1 cellular context compared by ENCODE assay signal in the genomic region with DNA sequence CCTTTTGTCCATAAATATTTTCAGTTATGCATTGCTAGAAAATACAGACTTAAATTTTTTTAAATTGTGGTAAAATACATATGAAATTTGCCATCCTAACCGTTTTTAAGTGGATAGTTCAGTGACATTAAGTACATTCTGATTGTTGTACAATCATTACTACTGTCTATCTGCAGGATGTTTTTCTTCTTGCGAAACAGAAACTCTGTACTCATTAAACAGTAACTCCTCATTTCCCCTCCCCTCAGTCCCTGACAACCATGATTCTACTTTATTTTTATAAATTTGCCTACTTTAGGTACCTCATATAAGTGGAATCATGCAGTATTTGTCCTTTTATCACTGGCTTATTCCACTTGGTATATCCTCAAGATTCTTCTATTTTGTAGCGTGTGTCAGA.
TF ChIP-seq lines count a peak whose summit lies in the region.

No MANE protein-coding gene starts in this region.

TF ChIP-seq in HepG2, 621 proteins besides CTCF, POLR2A, EP300 and RAD21 (continues in another document):
- TF ChIP-seq HMG20A (CRISPR knock-in tag; IDR thresholded peaks at IDR 0.05; ENCODE audit: borderline replicate concordance): no peak
- no peak for TF ChIP-seq ZNF780A (CRISPR knock-in tag; IDR thresholded peaks at IDR 0.05)
- TF ChIP-seq ELF3 (CRISPR knock-in tag; IDR thresholded peaks at IDR 0.05): no peak
- no peak for TF ChIP-seq ADNP (CRISPR knock-in tag; IDR thresholded peaks at IDR 0.05)
- no peak for TF ChIP-seq ETV6 (CRISPR knock-in tag; conservative IDR thresholded peaks at IDR 0.05)
- TF ChIP-seq ZNF263 (CRISPR knock-in tag; IDR thresholded peaks at IDR 0.05): no peak
- no peak for TF ChIP-seq NFKB2 (CRISPR knock-in tag; IDR thresholded peaks at IDR 0.05; ENCODE audit: borderline replicate concordance)
- TF ChIP-seq, protein P1, sequence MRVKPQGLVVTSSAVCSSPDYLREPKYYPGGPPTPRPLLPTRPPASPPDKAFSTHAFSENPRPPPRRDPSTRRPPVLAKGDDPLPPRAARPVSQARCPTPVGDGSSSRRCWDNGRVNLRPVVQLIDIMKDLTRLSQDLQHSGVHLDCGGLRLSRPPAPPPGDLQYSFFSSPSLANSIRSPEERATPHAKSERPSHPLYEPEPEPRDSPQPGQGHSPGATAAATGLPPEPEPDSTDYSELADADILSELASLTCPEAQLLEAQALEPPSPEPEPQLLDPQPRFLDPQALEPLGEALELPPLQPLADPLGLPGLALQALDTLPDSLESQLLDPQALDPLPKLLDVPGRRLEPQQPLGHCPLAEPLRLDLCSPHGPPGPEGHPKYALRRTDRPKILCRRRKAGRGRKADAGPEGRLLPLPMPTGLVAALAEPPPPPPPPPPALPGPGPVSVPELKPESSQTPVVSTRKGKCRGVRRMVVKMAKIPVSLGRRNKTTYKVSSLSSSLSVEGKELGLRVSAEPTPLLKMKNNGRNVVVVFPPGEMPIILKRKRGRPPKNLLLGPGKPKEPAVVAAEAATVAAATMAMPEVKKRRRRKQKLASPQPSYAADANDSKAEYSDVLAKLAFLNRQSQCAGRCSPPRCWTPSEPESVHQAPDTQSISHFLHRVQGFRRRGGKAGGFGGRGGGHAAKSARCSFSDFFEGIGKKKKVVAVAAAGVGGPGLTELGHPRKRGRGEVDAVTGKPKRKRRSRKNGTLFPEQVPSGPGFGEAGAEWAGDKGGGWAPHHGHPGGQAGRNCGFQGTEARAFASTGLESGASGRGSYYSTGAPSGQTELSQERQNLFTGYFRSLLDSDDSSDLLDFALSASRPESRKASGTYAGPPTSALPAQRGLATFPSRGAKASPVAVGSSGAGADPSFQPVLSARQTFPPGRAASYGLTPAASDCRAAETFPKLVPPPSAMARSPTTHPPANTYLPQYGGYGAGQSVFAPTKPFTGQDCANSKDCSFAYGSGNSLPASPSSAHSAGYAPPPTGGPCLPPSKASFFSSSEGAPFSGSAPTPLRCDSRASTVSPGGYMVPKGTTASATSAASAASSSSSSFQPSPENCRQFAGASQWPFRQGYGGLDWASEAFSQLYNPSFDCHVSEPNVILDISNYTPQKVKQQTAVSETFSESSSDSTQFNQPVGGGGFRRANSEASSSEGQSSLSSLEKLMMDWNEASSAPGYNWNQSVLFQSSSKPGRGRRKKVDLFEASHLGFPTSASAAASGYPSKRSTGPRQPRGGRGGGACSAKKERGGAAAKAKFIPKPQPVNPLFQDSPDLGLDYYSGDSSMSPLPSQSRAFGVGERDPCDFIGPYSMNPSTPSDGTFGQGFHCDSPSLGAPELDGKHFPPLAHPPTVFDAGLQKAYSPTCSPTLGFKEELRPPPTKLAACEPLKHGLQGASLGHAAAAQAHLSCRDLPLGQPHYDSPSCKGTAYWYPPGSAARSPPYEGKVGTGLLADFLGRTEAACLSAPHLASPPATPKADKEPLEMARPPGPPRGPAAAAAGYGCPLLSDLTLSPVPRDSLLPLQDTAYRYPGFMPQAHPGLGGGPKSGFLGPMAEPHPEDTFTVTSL (CRISPR knock-in tag; IDR thresholded peaks at IDR 0.05; ENCODE audit: borderline replicate concordance): peak; percentile 23; the same call in 1 of the 2 replicates
- TF ChIP-seq CEBPB (IDR thresholded peaks at IDR 0.05; ENCODE audit: borderline replicate concordance, low read depth, low read length): peak; percentile 84
- TF ChIP-seq ZNF318 (CRISPR knock-in tag; IDR thresholded peaks at IDR 0.05): no peak
- TF ChIP-seq ZBTB34 (CRISPR knock-in tag; IDR thresholded peaks at IDR 0.05): no peak
- TF ChIP-seq CHD4 (IDR thresholded peaks at IDR 0.05; ENCODE audit: borderline replicate concordance, low read length): no peak
- peak; percentile 83 for TF ChIP-seq CEBPG (CRISPR knock-in tag; IDR thresholded peaks at IDR 0.05)
- no peak for TF ChIP-seq POGZ (CRISPR knock-in tag; IDR thresholded peaks at IDR 0.05)
- TF ChIP-seq UBTF (CRISPR knock-in tag; IDR thresholded peaks at IDR 0.05): no peak
- no peak for TF ChIP-seq ZMAT3 (CRISPR knock-in tag; conservative IDR thresholded peaks at IDR 0.05)
- TF ChIP-seq ZBTB3 (CRISPR knock-in tag; IDR thresholded peaks at IDR 0.05; ENCODE audit: borderline replicate concordance, low read depth): no peak
- TF ChIP-seq GABPA (IDR thresholded peaks at IDR 0.05; ENCODE audit: low read depth, low read length): no peak
- no peak for TF ChIP-seq GABPA (CRISPR knock-in tag; IDR thresholded peaks at IDR 0.05; ENCODE audit: low read depth)
- TF ChIP-seq HDAC2 (CRISPR knock-in tag; IDR thresholded peaks at IDR 0.05): no peak
- TF ChIP-seq, protein P2, sequence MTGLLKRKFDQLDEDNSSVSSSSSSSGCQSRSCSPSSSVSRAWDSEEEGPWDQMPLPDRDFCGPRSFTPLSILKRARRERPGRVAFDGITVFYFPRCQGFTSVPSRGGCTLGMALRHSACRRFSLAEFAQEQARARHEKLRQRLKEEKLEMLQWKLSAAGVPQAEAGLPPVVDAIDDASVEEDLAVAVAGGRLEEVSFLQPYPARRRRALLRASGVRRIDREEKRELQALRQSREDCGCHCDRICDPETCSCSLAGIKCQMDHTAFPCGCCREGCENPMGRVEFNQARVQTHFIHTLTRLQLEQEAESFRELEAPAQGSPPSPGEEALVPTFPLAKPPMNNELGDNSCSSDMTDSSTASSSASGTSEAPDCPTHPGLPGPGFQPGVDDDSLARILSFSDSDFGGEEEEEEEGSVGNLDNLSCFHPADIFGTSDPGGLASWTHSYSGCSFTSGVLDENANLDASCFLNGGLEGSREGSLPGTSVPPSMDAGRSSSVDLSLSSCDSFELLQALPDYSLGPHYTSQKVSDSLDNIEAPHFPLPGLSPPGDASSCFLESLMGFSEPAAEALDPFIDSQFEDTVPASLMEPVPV (CRISPR knock-in tag; IDR thresholded peaks at IDR 0.05): no peak
- TF ChIP-seq FOXO1 (CRISPR knock-in tag; IDR thresholded peaks at IDR 0.05): no peak
- no peak for TF ChIP-seq SNAPC2 (CRISPR knock-in tag; IDR thresholded peaks at IDR 0.05)
- TF ChIP-seq CENPX (CRISPR knock-in tag; IDR thresholded peaks at IDR 0.05): no peak
- no peak for TF ChIP-seq CCAR2 (optimal IDR thresholded peaks at IDR 0.05; ENCODE audit: low read depth, low read length)
- TF ChIP-seq MZF1 (CRISPR knock-in tag; IDR thresholded peaks at IDR 0.05; ENCODE audit: borderline replicate concordance): no peak
- TF ChIP-seq FOXP1 (IDR thresholded peaks at IDR 0.05): no peak
- peak; percentile 27; the same call in 1 of the 2 replicates for TF ChIP-seq FOXP1 (CRISPR knock-in tag; IDR thresholded peaks at IDR 0.05)
- TF ChIP-seq ZNF710 (CRISPR knock-in tag; IDR thresholded peaks at IDR 0.05; ENCODE audit: borderline replicate concordance): no peak
- no peak for TF ChIP-seq XBP1 (CRISPR knock-in tag; IDR thresholded peaks at IDR 0.05)
- TF ChIP-seq SNAI1 (CRISPR knock-in tag; IDR thresholded peaks at IDR 0.05; ENCODE audit: borderline replicate concordance): no peak
- TF ChIP-seq DPF2 (CRISPR knock-in tag; IDR thresholded peaks at IDR 0.05; ENCODE audit: borderline replicate concordance, low read depth): no peak
- TF ChIP-seq ZC3H4 (CRISPR knock-in tag; IDR thresholded peaks at IDR 0.05; ENCODE audit: borderline replicate concordance): no peak
- no peak for TF ChIP-seq NR0B2 (CRISPR knock-in tag; IDR thresholded peaks at IDR 0.05)
- TF ChIP-seq ZNF431 (CRISPR knock-in tag; IDR thresholded peaks at IDR 0.05; ENCODE audit: borderline replicate concordance, low read depth): no peak
- TF ChIP-seq ZNF614 (CRISPR knock-in tag; IDR thresholded peaks at IDR 0.05; ENCODE audit: borderline replicate concordance): no peak
- TF ChIP-seq ZFP41 (CRISPR knock-in tag; IDR thresholded peaks at IDR 0.05; ENCODE audit: borderline replicate concordance): no peak
- TF ChIP-seq SAP130 (CRISPR knock-in tag; IDR thresholded peaks at IDR 0.05; ENCODE audit: low read depth): peak; percentile 28; the same call in 1 of the 2 replicates
